ENCODE assay signal across 21 cellular contexts in the genomic region with DNA sequence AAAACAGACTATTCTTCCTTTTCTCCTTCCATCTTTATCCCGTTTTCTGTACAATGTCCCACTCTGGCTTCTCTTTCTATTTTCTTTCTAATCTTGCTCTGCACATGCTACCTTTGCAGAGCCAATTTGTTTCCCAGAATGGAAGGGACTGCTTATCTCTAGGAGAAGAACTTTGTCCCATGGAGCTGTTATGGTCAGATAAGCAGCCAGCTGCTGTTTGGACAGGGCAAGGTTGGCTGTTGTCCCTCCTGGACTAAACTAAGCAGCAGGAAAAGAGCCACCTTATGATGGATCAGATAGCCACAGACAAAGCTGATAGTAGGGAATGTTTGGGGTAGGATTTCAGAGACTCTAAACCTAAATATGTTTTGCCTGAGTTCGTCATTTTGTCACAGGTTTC.
DNase-seq lines count a peak whose midpoint lies in the region; ATAC-seq, FAIRE-seq and TF ChIP-seq lines count a peak whose summit lies in the region.
"Had no signal": no experiment of that assay in that cellular context is flagged by ENCODE, and none has a peak within 500 bp of the region (broad histone marks: within the 10 kb centered on the region; RNA-seq: fewer than 3 reads in every experiment).

No MANE protein-coding gene starts in this region.

- H3K4me2 ChIP-seq in HepG2 (ENCODE audit: low read depth, low read length) = no peak overlapping the region; the same call in 1 of the 2 replicates

- H3K27me3 ChIP-seq in left ventricle myocardium inferior (ENCODE audit: low read depth) = no peaks in the 10 kb centered on the region
- H3K27me3 ChIP-seq in colonic mucosa = no peaks in the 10 kb centered on the region
- no peaks in the 10 kb centered on the region for H3K27me3 ChIP-seq in HepG2 (ENCODE audit: control insufficient read depth in 1 of 2, insufficient read depth in 2 of 2, low read length in 2 of 2)
- no peaks in the 10 kb centered on the region for H3K27me3 ChIP-seq in stomach

- H3K9me3 ChIP-seq in left ventricle myocardium inferior (replicated peaks) (peaks cover 43% of the 10 kb centered on the region), colonic mucosa (no peaks in the 10 kb centered on the region), HepG2 (ENCODE audit: low read length) (0 out of 2 replicates have a peak, but pooled peaks cover 7% of the 10 kb centered on the region), stomach (peaks cover 0 to 8% (median 0%) of the 10 kb centered on the region in 4 donors)

- CTCF ChIA-PET in HepG2 (lab: Yijun Ruan, JAX; ENCODE audit: low intra/inter-chr PET ratio, low total read pairs) (no interaction called here), GM10248 (lab: Yijun Ruan, JAX) (interaction anchor here (1.0 to 2.3 kb wide), 3 partner anchors 10 to 33 kb away, joined by 3 to 7 read pairs (median 4); no protein-coding TSS in a partner anchor)

- ATAC-seq in Right ventricle myocardium superior (ENCODE audit: poor library complexity) = peak; percentile 20
- ATAC-seq in HepG2 = peak; percentile 100
- no peak for ATAC-seq in GM18870 (IDR thresholded peaks at IDR 0.05; ENCODE audit: unreplicated experiment)

- no TSS peak for BruUV-seq in HepG2 (replicated peaks; lab: Mats Ljungman, UMichigan)

- in situ Hi-C loops in HepG2 (cut with HindIII; ENCODE audit: extremely low pct_ligation_motif_present, low pct_unique_long_range_greater_than_20kb) = no loop called here

- TF ChIP-seq POLR2A in HepG2 (IDR thresholded peaks at IDR 0.05; ENCODE audit: insufficient read depth in 1 of 2, low read depth in 2 of 2, low read length in 2 of 2) = no peak
- no peak for TF ChIP-seq POLR2A in stomach (IDR thresholded peaks at IDR 0.05)

- no peak overlapping the region for H3K27ac ChIP-seq in left ventricle myocardium inferior (replicated peaks)
- no peak overlapping the region for H3K27ac ChIP-seq in colonic mucosa
- no peak overlapping the region for H3K27ac ChIP-seq in HepG2 (ENCODE audit: extremely low read length, insufficient read depth, low read length)
- H3K27ac ChIP-seq in stomach = no peak overlapping the region

- H4K20me1 ChIP-seq in HepG2 (ENCODE audit: insufficient read depth, low read length) = no peaks in the 10 kb centered on the region

- intact Hi-C loops in Right ventricle myocardium superior (cut with DNase I) = no loop called here
- intact Hi-C loops in left ventricle myocardium inferior (cut with micrococcal nuclease) = no loop called here
- intact Hi-C loops in colonic mucosa (cut with DNase I) = no loop called here
- intact Hi-C loops in HepG2 (cut with micrococcal nuclease; ENCODE audit: unreplicated experiment) = no loop called here
- intact Hi-C loops in stomach (cut with DNase I; ENCODE audit: low total_unique reads) = no loop called here

- POLR2A ChIA-PET in HepG2 (lab: Yijun Ruan, JAX) (no interaction called here), GM10248 (lab: Yijun Ruan, JAX) (no interaction called here)

- H3K4me3 ChIP-seq in left ventricle myocardium inferior = no peak overlapping the region
- no peak overlapping the region for H3K4me3 ChIP-seq in colonic mucosa
- no peak overlapping the region for H3K4me3 ChIP-seq in HepG2 (replicated peaks in 1 of 3; ENCODE audit: insufficient read depth in 1 of 3, low read depth in 2 of 3, low read length in 3 of 3)
- no peak overlapping the region for H3K4me3 ChIP-seq in stomach

- no peak for TF ChIP-seq CTCF in left ventricle myocardium inferior (IDR thresholded peaks at IDR 0.05; ENCODE audit: borderline replicate concordance)
- TF ChIP-seq CTCF in colonic mucosa (IDR thresholded peaks at IDR 0.05) = no peak
- TF ChIP-seq CTCF in HepG2 (CRISPR knock-in tag; IDR thresholded peaks at IDR 0.05) = no peak
- no peak for TF ChIP-seq CTCF in stomach (IDR thresholded peaks at IDR 0.05)
- TF ChIP-seq CTCF in GM10248 (IDR thresholded peaks at IDR 0.05; ENCODE audit: control extremely low read depth, extremely low read depth, low read depth, missing control alignments) = no peak

- no peak overlapping the region for H2AFZ ChIP-seq in HepG2 (ENCODE audit: low read length)

- no peaks in the 10 kb centered on the region for H3K36me3 ChIP-seq in left ventricle myocardium inferior
- no peaks in the 10 kb centered on the region for H3K36me3 ChIP-seq in colonic mucosa
- H3K36me3 ChIP-seq in HepG2 (replicated peaks in 1 of 2; ENCODE audit: control insufficient read depth in 1 of 2, insufficient read depth in 2 of 2, low read length in 2 of 2) = no peaks in the 10 kb centered on the region
- H3K36me3 ChIP-seq in stomach = no peaks in the 10 kb centered on the region

- TF ChIP-seq RAD21 in HepG2 (CRISPR knock-in tag; IDR thresholded peaks at IDR 0.05) = no peak

- H3K4me1 ChIP-seq in left ventricle myocardium inferior (no peaks in the 10 kb centered on the region), colonic mucosa (no peaks in the 10 kb centered on the region), HepG2 (ENCODE audit: insufficient read depth, low read length) (peaks cover 13% of the 10 kb centered on the region), stomach (no peaks in the 10 kb centered on the region)

- 0 out of 4 replicates have a peak, but pooled peaks of 1 of the 2 experiments have one; percentile 24 for TF ChIP-seq EP300 in HepG2 (IDR thresholded peaks at IDR 0.05; ENCODE audit: low read depth in 2 of 2, low read length in 2 of 2)
- TF ChIP-seq EP300 in HepG2 (CRISPR knock-in tag; IDR thresholded peaks at IDR 0.05; ENCODE audit: borderline replicate concordance) = no peak
- no peak for TF ChIP-seq EP300 in stomach (IDR thresholded peaks at IDR 0.05)

- no peak overlapping the region for H3K9ac ChIP-seq in colonic mucosa (ENCODE audit: low read depth in 2 of 2, low read length in 2 of 2)
- H3K9ac ChIP-seq in HepG2 (ENCODE audit: insufficient read depth, low read depth, low read length) = no peak overlapping the region

- no peaks in the 10 kb centered on the region for H3K79me2 ChIP-seq in HepG2 (ENCODE audit: insufficient read depth, low read length)

- WGBS in HepG2 (ENCODE audit: low lambda C conversion rate) = 1% methylated on average over 2 of the region's 2 CpGs
- WGBS in stomach, 5 donors = 38 to 61% (median 53%) methylated on average over 2 of the region's 2 CpGs

- FAIRE-seq in HepG2 (lab: Jason Lieb, UNC) = peak; percentile 63
- FAIRE-seq: GM12891, GM18507 had no signal

- DNase-seq in Right ventricle myocardium superior = no peak
- no peak for DNase-seq in left ventricle myocardium inferior
- peak; percentile 51 for DNase-seq in colonic mucosa
- DNase-seq in HepG2 (ENCODE audit: low spot score) = peak; percentile 59
- DNase-seq in stomach = peak; percentile 34
- no peak for DNase-seq in NCI-H345 (lab: John Stamatoyannopoulos, UW)
- DNase-seq in GM10248 (ENCODE audit: extremely low spot score) = no peak
- DNase-seq: 8988T; DMS153; EL; KG1; NCI-H1105 treated with DMSO at 0.1 percent for 48 hours; NCI-H1694; NCI-H2081 treated with DMSO at 0.1 percent for 48 hours; NCI-H510A; NCI-H748 treated with DMSO at 0.1 percent for 48 hours; NK-92 treated with Interleukin-12 subunit alpha and Interleukin-12 subunit beta, amount 100 ng/mL, for 24 hours; SHP77 had no signal

TF ChIP-seq in HepG2, 621 proteins besides CTCF, POLR2A, EP300 and RAD21 (continues in another document):
- TF ChIP-seq SMC3 (IDR thresholded peaks at IDR 0.05; ENCODE audit: low read length) (no peak), FOXJ3 (CRISPR knock-in tag; IDR thresholded peaks at IDR 0.05; ENCODE audit: borderline replicate concordance) (peak; percentile 51; the same call in 1 of the 2 replicates), PITX1 (CRISPR knock-in tag; IDR thresholded peaks at IDR 0.05) (no peak), HES4 (CRISPR knock-in tag; IDR thresholded peaks at IDR 0.05; ENCODE audit: borderline replicate concordance) (no peak), ZNF644 (CRISPR knock-in tag; IDR thresholded peaks at IDR 0.05; ENCODE audit: low read depth) (peak; percentile 70; the same call in 1 of the 2 replicates)
- TF ChIP-seq, protein P1, sequence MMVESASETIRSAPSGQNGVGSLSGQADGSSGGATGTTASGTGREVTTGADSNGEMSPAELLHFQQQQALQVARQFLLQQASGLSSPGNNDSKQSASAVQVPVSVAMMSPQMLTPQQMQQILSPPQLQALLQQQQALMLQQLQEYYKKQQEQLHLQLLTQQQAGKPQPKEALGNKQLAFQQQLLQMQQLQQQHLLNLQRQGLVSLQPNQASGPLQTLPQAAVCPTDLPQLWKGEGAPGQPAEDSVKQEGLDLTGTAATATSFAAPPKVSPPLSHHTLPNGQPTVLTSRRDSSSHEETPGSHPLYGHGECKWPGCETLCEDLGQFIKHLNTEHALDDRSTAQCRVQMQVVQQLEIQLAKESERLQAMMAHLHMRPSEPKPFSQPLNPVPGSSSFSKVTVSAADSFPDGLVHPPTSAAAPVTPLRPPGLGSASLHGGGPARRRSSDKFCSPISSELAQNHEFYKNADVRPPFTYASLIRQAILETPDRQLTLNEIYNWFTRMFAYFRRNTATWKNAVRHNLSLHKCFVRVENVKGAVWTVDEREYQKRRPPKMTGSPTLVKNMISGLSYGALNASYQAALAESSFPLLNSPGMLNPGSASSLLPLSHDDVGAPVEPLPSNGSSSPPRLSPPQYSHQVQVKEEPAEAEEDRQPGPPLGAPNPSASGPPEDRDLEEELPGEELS (CRISPR knock-in tag; IDR thresholded peaks at IDR 0.05) = 0 out of 2 replicates have a peak, but pooled peaks have one; percentile 34
- TF ChIP-seq, protein P2, sequence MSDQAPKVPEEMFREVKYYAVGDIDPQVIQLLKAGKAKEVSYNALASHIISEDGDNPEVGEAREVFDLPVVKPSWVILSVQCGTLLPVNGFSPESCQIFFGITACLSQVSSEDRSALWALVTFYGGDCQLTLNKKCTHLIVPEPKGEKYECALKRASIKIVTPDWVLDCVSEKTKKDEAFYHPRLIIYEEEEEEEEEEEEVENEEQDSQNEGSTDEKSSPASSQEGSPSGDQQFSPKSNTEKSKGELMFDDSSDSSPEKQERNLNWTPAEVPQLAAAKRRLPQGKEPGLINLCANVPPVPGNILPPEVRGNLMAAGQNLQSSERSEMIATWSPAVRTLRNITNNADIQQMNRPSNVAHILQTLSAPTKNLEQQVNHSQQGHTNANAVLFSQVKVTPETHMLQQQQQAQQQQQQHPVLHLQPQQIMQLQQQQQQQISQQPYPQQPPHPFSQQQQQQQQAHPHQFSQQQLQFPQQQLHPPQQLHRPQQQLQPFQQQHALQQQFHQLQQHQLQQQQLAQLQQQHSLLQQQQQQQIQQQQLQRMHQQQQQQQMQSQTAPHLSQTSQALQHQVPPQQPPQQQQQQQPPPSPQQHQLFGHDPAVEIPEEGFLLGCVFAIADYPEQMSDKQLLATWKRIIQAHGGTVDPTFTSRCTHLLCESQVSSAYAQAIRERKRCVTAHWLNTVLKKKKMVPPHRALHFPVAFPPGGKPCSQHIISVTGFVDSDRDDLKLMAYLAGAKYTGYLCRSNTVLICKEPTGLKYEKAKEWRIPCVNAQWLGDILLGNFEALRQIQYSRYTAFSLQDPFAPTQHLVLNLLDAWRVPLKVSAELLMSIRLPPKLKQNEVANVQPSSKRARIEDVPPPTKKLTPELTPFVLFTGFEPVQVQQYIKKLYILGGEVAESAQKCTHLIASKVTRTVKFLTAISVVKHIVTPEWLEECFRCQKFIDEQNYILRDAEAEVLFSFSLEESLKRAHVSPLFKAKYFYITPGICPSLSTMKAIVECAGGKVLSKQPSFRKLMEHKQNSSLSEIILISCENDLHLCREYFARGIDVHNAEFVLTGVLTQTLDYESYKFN (CRISPR knock-in tag; conservative IDR thresholded peaks at IDR 0.05) = peak; percentile 74

Comparison
In these comparisons a context has a peak if more than half of its experiments do, and no peak if none do; other contexts are left out.
1. DNase-seq: peak in colonic mucosa (single experiment), HepG2 (single experiment) and stomach (single experiment); none in Right ventricle myocardium superior (single experiment), left ventricle myocardium inferior (single experiment), NCI-H345 (single experiment) and GM10248 (single experiment).